Comparison of ENCODE assay signal across 9 cellular contexts in the genomic region with DNA sequence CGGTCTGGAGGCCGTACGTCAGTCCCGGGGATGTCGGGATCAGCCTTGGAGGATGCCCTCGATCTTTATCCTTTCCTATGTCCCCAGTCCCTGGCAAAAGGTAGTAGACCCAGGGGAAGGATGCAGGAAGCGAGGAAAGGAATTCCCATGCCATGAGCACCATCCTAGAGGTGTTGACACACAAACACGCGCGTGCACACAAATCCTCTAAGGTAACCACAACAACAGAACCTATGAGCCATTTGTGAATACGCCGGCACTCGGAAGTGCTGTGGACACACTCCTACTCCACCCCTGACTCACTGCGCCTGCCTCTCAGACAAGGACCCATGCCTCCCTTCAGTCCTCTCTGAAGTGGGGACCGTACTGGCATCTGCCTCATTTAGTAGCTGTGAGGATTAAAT. TPM values are rescaled to one million over a fixed set of nuclear protein-coding genes. Genes with fewer than 3 reads are reported as not detected.
A peak's percentile ranks its signal among the peaks of the same experiment; 100 is the strongest.
DNase-seq lines count a peak whose midpoint lies in the region; ATAC-seq, FAIRE-seq and TF ChIP-seq lines count a peak whose summit lies in the region.
"Had no signal": no experiment of that assay in that cellular context is flagged by ENCODE, and none has a peak within 500 bp of the region (broad histone marks: within the 10 kb centered on the region; RNA-seq: fewer than 3 reads in every experiment).

No MANE protein-coding gene starts in this region.

- CTCF ChIA-PET in PC-3 (lab: Charles Lee) = interaction anchor here (0.6 to 2.0 kb wide), 8 partner anchors 10 to 315 kb away, joined by 3 to 14 read pairs (median 4); no protein-coding TSS in a partner anchor
- CTCF ChIA-PET in GM12878 (lab: Yijun Ruan, JAX) = interaction anchor here (0.6 to 7.1 kb wide), 13 partner anchors 35 to 1298 kb away, joined by 3 to 70 read pairs (median 3); no protein-coding TSS in a partner anchor

- TF ChIP-seq EP300 in GM12878 (IDR thresholded peaks at IDR 0.05; ENCODE audit: borderline replicate concordance in 1 of 2, control insufficient read depth in 1 of 2, low read depth in 2 of 2, low read length in 2 of 2) = no peak

- DNase-seq in NCI-H510A treated with DMSO at 0.1 percent for 48 hours (lab: John Stamatoyannopoulos, UW) = peak; percentile 47
- DNase-seq in NCI-H510A (lab: John Stamatoyannopoulos, UW) = no peak
- peak; percentile 88 for DNase-seq in PC-3
- DNase-seq in GM12878 (ENCODE audit: low read depth, low spot score) = no peak
- DNase-seq in left colon = peak in 1 of 2 donors; percentile 36
- DNase-seq in stimulated activated CD4-positive, alpha-beta T cell treated with anti-CD3 and anti-CD28 coated beads, Interleukin-4, amount 100 ng/mL, for 48 hours (ENCODE audit: low read depth in 2 of 2) = peak; percentile 44 to 48
- no peak for DNase-seq in GOT3 (lab: John Stamatoyannopoulos, UW)
- no peak for DNase-seq in NCI-H446 (lab: John Stamatoyannopoulos, UW)

- ATAC-seq in PC-3 = peak; percentile 76
- ATAC-seq in GM12878 = no peak
- ATAC-seq in left colon = peak; percentile 50

- H3K27me3 ChIP-seq in PC-3 (ENCODE audit: low read length) (no peaks in the 10 kb centered on the region), GM12878 (replicated peaks in 1 of 2; ENCODE audit: control insufficient read depth in 2 of 2, insufficient read depth in 2 of 2, low read length in 1 of 2) (peaks cover 6% of the 10 kb centered on the region in 2 experiments; a peak in 3 of 4 replicates)

- 23% methylated on average over 15 of the region's 15 CpGs for WGBS in GM12878 (ENCODE audit: insufficient coverage, insufficient replicate concordance, low lambda C conversion rate, missing lambda C conversion rate)

- in situ Hi-C loops in GM12878 (cut with MboI) = loop anchor here (5.0 kb wide), 1 partner anchor 318 kb away; no protein-coding TSS in a partner anchor

- H3K27ac ChIP-seq in PC-3 (ENCODE audit: low read length) (peak overlapping the region; percentile 96), GM12878 (ENCODE audit: control insufficient read depth, insufficient read depth) (no peak overlapping the region)

- H3K36me3 ChIP-seq in PC-3 (ENCODE audit: low read depth, low read length) (no peaks in the 10 kb centered on the region), GM12878 (ENCODE audit: control insufficient read depth in 2 of 2, insufficient read depth in 2 of 2, low read length in 1 of 2) (no peaks in the 10 kb centered on the region)

- H3K9ac ChIP-seq in PC-3 (ENCODE audit: low read length) = peak overlapping the region; percentile 92
- no peak overlapping the region for H3K9ac ChIP-seq in GM12878 (ENCODE audit: control insufficient read depth, insufficient read depth, low read length)

- no peak for TF ChIP-seq POLR2A in GM12878 (IDR thresholded peaks at IDR 0.05; ENCODE audit: low read depth, low read length)

- intact Hi-C loops in PC-3 (cut with micrococcal nuclease) = loop anchor here (1.0 to 5.0 kb wide), 3 partner anchors 37 to 54 kb away; no protein-coding TSS in a partner anchor
- intact Hi-C loops in GM12878 (cut with micrococcal nuclease; ENCODE audit: unreplicated experiment) = loop anchor here (1.0 to 10.0 kb wide), 3 partner anchors 55 to 351 kb away; no protein-coding TSS in a partner anchor
- intact Hi-C loops in left colon (cut with DNase I, micrococcal nuclease) = loop anchor here in 1 of 2 donors (10.0 kb wide), 2 partner anchors 311 to 351 kb away; no protein-coding TSS in a partner anchor

- BruUV-seq in PC-3 (replicated peaks; lab: Mats Ljungman, UMichigan) = no TSS peak
- no TSS peak for BruUV-seq in GM12878 (replicated peaks; lab: Mats Ljungman, UMichigan)

- no peaks in the 10 kb centered on the region for H4K20me1 ChIP-seq in PC-3 (ENCODE audit: low read length)
- no peaks in the 10 kb centered on the region for H4K20me1 ChIP-seq in GM12878 (ENCODE audit: control insufficient read depth, insufficient read depth)

- POLR2A ChIA-PET in PC-3 (lab: Charles Lee; ENCODE audit: unreplicated experiment) (interaction anchor here (0.6 to 0.7 kb wide), 2 partner anchors 25 to 85 kb away, joined by 4 to 9 read pairs; no protein-coding TSS in a partner anchor), GM12878 (lab: Charles Lee) (no interaction called here)

- H3K79me2 ChIP-seq in PC-3 (ENCODE audit: low read length) (no peaks in the 10 kb centered on the region), GM12878 (ENCODE audit: control insufficient read depth, insufficient read depth, low read length) (no peaks in the 10 kb centered on the region)

- H3K9me2 ChIP-seq in PC-3 (replicated peaks; ENCODE audit: low read length) = no peaks in the 10 kb centered on the region

- SMC1A ChIA-PET in GM12878 (lab: Charles Lee; ENCODE audit: uncharacterized antibody, unreplicated experiment) = interaction anchor here (0.8 to 3.0 kb wide), 3 partner anchors 55 to 354 kb away, joined by 3 to 13 read pairs (median 3); no protein-coding TSS in a partner anchor

- H3K4me2 ChIP-seq in PC-3 (ENCODE audit: low read length) = peak overlapping the region; percentile 96
- no peak overlapping the region for H3K4me2 ChIP-seq in GM12878 (ENCODE audit: control insufficient read depth, insufficient read depth)

- TF ChIP-seq RAD21 in GM12878 (IDR thresholded peaks at IDR 0.05; ENCODE audit: insufficient read depth, low read depth, low read length) = no peak

- TF ChIP-seq CTCF in PC-3 (conservative IDR thresholded peaks at IDR 0.05; ENCODE audit: low read depth, low read length) = peak; percentile 30; the same call in 1 of the 2 replicates
- TF ChIP-seq CTCF in GM12878 (IDR thresholded peaks at IDR 0.05 in 2 of 3, conservative IDR thresholded peaks at IDR 0.05 in 1 of 3; ENCODE audit: control insufficient read depth in 2 of 3, extremely low read depth in 1 of 3, insufficient read depth in 1 of 3, low read depth in 3 of 3, low read length in 3 of 3) = no peak

- no peaks in the 10 kb centered on the region for H3K9me3 ChIP-seq in PC-3 (ENCODE audit: low read length)
- no peaks in the 10 kb centered on the region for H3K9me3 ChIP-seq in GM12878 (replicated peaks; ENCODE audit: control insufficient read depth, insufficient read depth, low read length)

- H2AFZ ChIP-seq in PC-3 (ENCODE audit: low read length) = peak overlapping the region; percentile 70
- H2AFZ ChIP-seq in GM12878 (ENCODE audit: control insufficient read depth, low read depth, low read length) = peak overlapping the region; percentile 28; the same call in 1 of the 2 replicates

- H3K4me1 ChIP-seq in PC-3 (ENCODE audit: insufficient read depth, low read length) (peaks cover 27% of the 10 kb centered on the region), GM12878 (ENCODE audit: control insufficient read depth, insufficient read depth, low read length) (peaks cover 6% of the 10 kb centered on the region; the same call in 1 of the 2 replicates)

- no peaks in the 10 kb centered on the region for H3F3A ChIP-seq in PC-3 (ENCODE audit: low read length, unreplicated experiment)

- H3K4me3 ChIP-seq in PC-3 (ENCODE audit: low read length) (peak overlapping the region; percentile 70), GM12878 (0 out of 2 replicates have a peak overlapping the region, but pooled peaks have one; percentile 94)

- RAD21 ChIA-PET in GM12878 (lab: Charles Lee; ENCODE audit: unreplicated experiment) = interaction anchor here (0.7 to 3.8 kb wide), 5 partner anchors 55 to 389 kb away, joined by 3 to 32 read pairs (median 5); a partner anchor contains a TSS

- no peak for FAIRE-seq in GM12878 (lab: Jason Lieb, UNC)
- FAIRE-seq: endometrium had no signal

TF ChIP-seq in GM12878, 131 proteins besides CTCF, POLR2A, EP300 and RAD21 (continues in another document):
- TF ChIP-seq, protein P1, sequence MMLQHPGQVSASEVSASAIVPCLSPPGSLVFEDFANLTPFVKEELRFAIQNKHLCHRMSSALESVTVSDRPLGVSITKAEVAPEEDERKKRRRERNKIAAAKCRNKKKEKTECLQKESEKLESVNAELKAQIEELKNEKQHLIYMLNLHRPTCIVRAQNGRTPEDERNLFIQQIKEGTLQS (IDR thresholded peaks at IDR 0.05; ENCODE audit: borderline replicate concordance, extremely low read depth, low read depth, low read length) = no peak
- 0 out of 2 replicates have a peak, but pooled peaks have one; percentile 0 for TF ChIP-seq IKZF1 (conservative IDR thresholded peaks at IDR 0.05)
- TF ChIP-seq, protein P2, sequence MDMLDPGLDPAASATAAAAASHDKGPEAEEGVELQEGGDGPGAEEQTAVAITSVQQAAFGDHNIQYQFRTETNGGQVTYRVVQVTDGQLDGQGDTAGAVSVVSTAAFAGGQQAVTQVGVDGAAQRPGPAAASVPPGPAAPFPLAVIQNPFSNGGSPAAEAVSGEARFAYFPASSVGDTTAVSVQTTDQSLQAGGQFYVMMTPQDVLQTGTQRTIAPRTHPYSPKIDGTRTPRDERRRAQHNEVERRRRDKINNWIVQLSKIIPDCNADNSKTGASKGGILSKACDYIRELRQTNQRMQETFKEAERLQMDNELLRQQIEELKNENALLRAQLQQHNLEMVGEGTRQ (IDR thresholded peaks at IDR 0.05; ENCODE audit: borderline replicate concordance, low read depth, low read length) = no peak
- TF ChIP-seq SIX5 (IDR thresholded peaks at IDR 0.05; ENCODE audit: low read depth, low read length, severe bottlenecking) = no peak
- TF ChIP-seq NFIC (IDR thresholded peaks at IDR 0.05; ENCODE audit: low read depth, low read length) = no peak
- TF ChIP-seq MYB (IDR thresholded peaks at IDR 0.05; ENCODE audit: borderline replicate concordance, low read depth, low read length) = 0 out of 2 replicates have a peak, but pooled peaks have one; percentile 3

RNA-seq across cellular contexts. Expression of a gene that starts 11.3 kb away (rescaled TPM):
- total RNA-seq in PC-3 (2014; rRNA removed) (201 and 270 TPM in 2 replicates), GM12878 (2014; rRNA removed) (not detected in 2 replicates), GM12878 (2014; rRNA removed; fragmentation: Illumina TruSeq; extraction: Trizol) (not detected in 2 replicates), GM12878 (2021) (0.40 and 0.85 TPM in 2 replicates), left colon (100 to 1,000 TPM; 117 to 139 TPM)
- total RNA-seq in GM12878 (2013; cell fraction: nucleolus; rRNA removed) = not detected in 2 replicates
- polyA plus RNA-seq in GM12878 (2011; ENCODE audit: low read depth) = not detected
- polyA plus RNA-seq in GM12878 (2011; rRNA removed) (0.09 and 0.16 TPM in 2 replicates), GM12878 (2014; fragmentation: Illumina TruSeq; extraction: Trizol) (not detected in 2 replicates), GM12878 (2014; fragmentation: Nextera tagmentation; extraction: Ambion mirVana) (not detected), GM12878 (2014; rRNA removed) (not detected in 2 replicates), GM12878 (2016; fragmentation: Nextera tagmentation; extraction: Ambion mirVana) (not detected)
- 0.10 TPM in 1 of 2 replicates, not detected in the other for polyA plus RNA-seq in GM12878 (2011; cell fraction: cytosol; rRNA removed)
- 0.13 and 0.22 TPM in 2 replicates for polyA plus RNA-seq in GM12878 (2011; cell fraction: nucleus; rRNA removed)
- not detected in 2 replicates for polyA plus RNA-seq in GM12878 (2012)
- polyA minus RNA-seq in GM12878 (2011; rRNA and poly(A)+ RNA removed) = 0.82 and 0.95 TPM in 2 replicates
- not detected in 2 replicates for polyA minus RNA-seq in GM12878 (2011; cell fraction: cytosol; rRNA and poly(A)+ RNA removed)
- 0.19 and 0.24 TPM in 2 replicates for polyA minus RNA-seq in GM12878 (2011; cell fraction: nucleus; rRNA and poly(A)+ RNA removed)

Comparison
In these comparisons a context has a peak if more than half of its experiments do, and no peak if none do; other contexts are left out.
1. DNase-seq: peak in NCI-H510A treated with DMSO at 0.1 percent for 48 hours (single experiment), PC-3 (single experiment) and stimulated activated CD4-positive, alpha-beta T cell treated with anti-CD3 and anti-CD28 coated beads, Interleukin-4, amount 100 ng/mL, for 48 hours (2 of 2); none in NCI-H510A (single experiment), GM12878 (single experiment), GOT3 (single experiment) and NCI-H446 (0 of 2).
2. RNA of a gene that starts 11.3 kb away (total RNA-seq): 201 to 270 TPM in PC-3 and 117 to 139 TPM in left colon; 0.40 to 0.85 TPM in GM12878; every median in the first group is over 10 times any median in the second.